ENCODE assay signal across 9 cellular contexts in the genomic region with DNA sequence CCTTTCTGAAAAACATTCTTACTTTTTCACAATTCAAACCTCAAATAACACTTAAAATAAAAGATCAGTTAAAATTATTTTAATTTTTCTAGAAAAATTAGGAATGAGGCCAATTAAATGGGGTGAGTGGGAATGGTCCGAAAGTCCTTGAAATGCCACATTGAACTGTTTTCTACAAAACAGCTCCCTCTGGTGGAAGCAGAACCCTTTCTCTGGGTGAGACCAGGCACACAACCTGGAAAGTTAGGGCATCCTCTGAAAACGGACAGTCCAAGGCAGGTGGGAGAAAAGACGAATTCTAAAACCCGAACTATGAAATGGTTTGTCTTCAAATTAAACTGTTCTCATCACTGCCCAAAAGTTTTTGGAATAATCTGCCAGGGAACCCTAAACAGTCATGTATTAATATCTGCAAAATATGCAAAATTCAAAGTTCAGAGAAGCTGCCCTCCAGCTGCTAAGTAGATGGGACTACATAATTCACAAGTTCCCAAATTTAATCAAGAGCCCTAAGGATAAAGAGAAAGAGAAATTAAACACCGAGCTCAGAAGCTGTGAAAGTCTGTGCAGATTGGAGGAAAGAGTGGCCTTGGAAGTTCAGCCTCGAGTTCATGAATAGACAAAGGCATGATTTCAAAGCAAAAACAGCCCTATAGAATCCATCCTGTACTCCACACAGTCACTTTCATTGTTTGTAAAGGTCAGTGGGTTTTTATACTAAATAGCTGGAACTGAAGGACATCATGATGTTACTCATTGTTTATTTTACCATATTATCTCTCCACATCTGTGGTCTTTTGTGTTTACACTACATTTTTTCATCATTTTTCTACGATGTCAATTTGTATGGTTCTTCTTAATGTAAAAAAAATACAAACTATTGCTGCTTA.
DNase-seq lines count a peak whose midpoint lies in the region; ATAC-seq, FAIRE-seq and TF ChIP-seq lines count a peak whose summit lies in the region.
"Had no signal": no experiment of that assay in that cellular context is flagged by ENCODE, and none has a peak within 500 bp of the region (broad histone marks: within the 10 kb centered on the region; RNA-seq: fewer than 3 reads in every experiment).

No MANE protein-coding gene starts in this region.

- no peak overlapping the region for H3K4me3 ChIP-seq in H7 (ENCODE audit: insufficient read depth, low read depth, low read length)
- H3K4me3 ChIP-seq in NT2/D1 (ENCODE audit: insufficient read length, low read depth): no peak overlapping the region
- H3K4me3 ChIP-seq: SK-N-MC had no signal

- H3K4me3 Mint-ChIP-seq in chondrocyte (ENCODE audit: unreplicated experiment): no peak overlapping the region

- H3K27me3 Mint-ChIP-seq in chondrocyte (ENCODE audit: low read depth): no peaks in the 10 kb centered on the region

- TF ChIP-seq CTCF in D721Med (IDR thresholded peaks at IDR 0.05; ENCODE audit: insufficient read depth, missing control alignments): peak; percentile 59
- peak; percentile 97 for TF ChIP-seq CTCF in chondrocyte (IDR thresholded peaks at IDR 0.05)

- peaks cover 55% of the 10 kb centered on the region for H3K4me1 Mint-ChIP-seq in chondrocyte (ENCODE audit: low read depth)

- H3K27ac Mint-ChIP-seq in chondrocyte (ENCODE audit: unreplicated experiment): peak overlapping the region; percentile 70

- H3K9me3 Mint-ChIP-seq in chondrocyte (ENCODE audit: low read depth): no peaks in the 10 kb centered on the region

- no peak for DNase-seq in D721Med (ENCODE audit: insufficient read length, low spot score)
- DNase-seq in H7: peak; percentile 73
- DNase-seq in NT2/D1 (ENCODE audit: low read depth, low spot score): peak; percentile 22
- no peak for DNase-seq in chondrocyte (ENCODE audit: low spot score)
- peak; percentile 56 for DNase-seq in left lobe of liver (ENCODE audit: low spot score)
- DNase-seq in ureter (ENCODE audit: low spot score): peak; percentile 52

- peaks cover 3% of the 10 kb centered on the region for H3K36me3 Mint-ChIP-seq in chondrocyte (ENCODE audit: low read depth)

- H3K27me3 ChIP-seq in H7 (ENCODE audit: control insufficient read depth, insufficient read depth, low read length) (no peaks in the 10 kb centered on the region), NT2/D1 (ENCODE audit: insufficient read depth, insufficient read length) (no peaks in the 10 kb centered on the region)

- FAIRE-seq in D721Med (lab: Jason Lieb, UNC): no peak

- H3K9ac ChIP-seq in NT2/D1 (ENCODE audit: insufficient read length, low read depth): no peak overlapping the region

- no peaks in the 10 kb centered on the region for H3K4me1 ChIP-seq in NT2/D1 (ENCODE audit: insufficient read depth, insufficient read length)

- no peaks in the 10 kb centered on the region for H3K36me3 ChIP-seq in H7 (replicated peaks; ENCODE audit: control insufficient read depth, insufficient read depth, low read length)
- no peaks in the 10 kb centered on the region for H3K36me3 ChIP-seq in NT2/D1 (ENCODE audit: insufficient read depth, insufficient read length, low read length)

- ATAC-seq in left lobe of liver (peak; percentile 93), HG03432 (IDR thresholded peaks at IDR 0.05; ENCODE audit: unreplicated experiment) (no peak), GM19328 (IDR thresholded peaks at IDR 0.05; ENCODE audit: unreplicated experiment) (no peak)

- no peaks in the 10 kb centered on the region for H3K9me3 ChIP-seq in NT2/D1 (ENCODE audit: insufficient read depth, low read length)

Comparison
In these comparisons a context has a peak if more than half of its experiments do, and no peak if none do; other contexts are left out.
1. DNase-seq: peak in H7 (single experiment), NT2/D1 (single experiment), left lobe of liver (single experiment) and ureter (single experiment); none in D721Med (single experiment) and chondrocyte (single experiment).